Comparison of ENCODE assay signal across 9 cellular contexts in genomic region chr19:42776750-42777612, GRCh38. TPM values are rescaled to one million over a fixed set of nuclear protein-coding genes. Genes with fewer than 3 reads are reported as not detected.
A peak's percentile ranks its signal among the peaks of the same experiment; 100 is the strongest.
DNase-seq lines count a peak whose midpoint lies in the region; ATAC-seq and TF ChIP-seq lines count a peak whose summit lies in the region.
"Not testable (repeated sequence)": the region's sequence is repeated elsewhere in the genome, so short reads cannot be mapped to it uniquely, and the experiment has no call there.
"Had no signal": no experiment of that assay in that cellular context is flagged by ENCODE, and none has a peak within 500 bp of the region (broad histone marks: within the 10 kb centered on the region; RNA-seq: fewer than 3 reads in every experiment).

No MANE protein-coding gene starts in this region.

- not testable (repeated sequence) for H3K4me3 ChIP-seq in HEK293 (ENCODE audit: low read depth, low read length); fibroblast of the aortic adventitia (ENCODE audit: low read depth, low read length)

- POLR2A ChIA-PET in HEK293 (lab: Yijun Ruan, JAX): not testable (repeated sequence)

- H3K4me1 ChIP-seq in HEK293 (ENCODE audit: control insufficient read depth, insufficient read depth, low read length): not testable (repeated sequence)

- H3K4me3 Mint-ChIP-seq in activated naive CD8-positive, alpha-beta T cell treated with anti-CD3 and anti-CD28 coated beads, Interleukin-2, amount 50 U/mL, for 24 hours: not testable (repeated sequence)

- H3K27me3 Mint-ChIP-seq in activated naive CD8-positive, alpha-beta T cell treated with anti-CD3 and anti-CD28 coated beads, Interleukin-2, amount 50 U/mL, for 24 hours: peaks cover 22% of the 10 kb centered on the region

- H3K9me3 Mint-ChIP-seq in activated naive CD8-positive, alpha-beta T cell treated with anti-CD3 and anti-CD28 coated beads, Interleukin-2, amount 50 U/mL, for 24 hours: not testable (repeated sequence)

- H3K27ac ChIP-seq in HEK293 (ENCODE audit: extremely low read depth, low read depth, low read length): not testable (repeated sequence)

- TF ChIP-seq CTCF in HEK293 (tag by site-specific recombination; IDR thresholded peaks at IDR 0.05) (peak; percentile 64), fibroblast of the aortic adventitia (IDR thresholded peaks at IDR 0.05; ENCODE audit: insufficient read depth, low read length) (peak; percentile 86)

- CTCF ChIA-PET in HEK293 (lab: Yijun Ruan, JAX): interaction anchor here (0.6 to 6.3 kb wide), 24 partner anchors 13 to 536 kb away, joined by 3 to 47 read pairs (median 4); partner anchors contain the start of gene PSG8

- H3K9me3 ChIP-seq in HEK293 (ENCODE audit: control insufficient read depth, insufficient read depth, low read depth, low read length): not testable (repeated sequence)

- H3K36me3 ChIP-seq in HEK293 (ENCODE audit: control insufficient read depth in 2 of 2, insufficient read depth in 1 of 2, low read length in 2 of 2): not testable (repeated sequence)

- not testable (repeated sequence) for H3K4me1 Mint-ChIP-seq in activated naive CD8-positive, alpha-beta T cell treated with anti-CD3 and anti-CD28 coated beads, Interleukin-2, amount 50 U/mL, for 24 hours

- not testable (repeated sequence) for ATAC-seq in activated naive CD8-positive, alpha-beta T cell treated with anti-CD3 and anti-CD28 coated beads, Interleukin-2, amount 50 U/mL, for 24 hours

- not testable (repeated sequence) for H3K36me3 Mint-ChIP-seq in activated naive CD8-positive, alpha-beta T cell treated with anti-CD3 and anti-CD28 coated beads, Interleukin-2, amount 50 U/mL, for 24 hours (ENCODE audit: low read depth)

- DNase-seq in CD1c-positive myeloid dendritic cell (ENCODE audit: extremely low spot score) (peak; percentile 26), NCI-H2227 (lab: John Stamatoyannopoulos, UW; ENCODE audit: unreplicated experiment) (peak; percentile 86), T-helper 9 cell (peak; percentile 11), fibroblast of the aortic adventitia (ENCODE audit: low read depth) (peak; percentile 75), mucosa of gallbladder (ENCODE audit: low spot score) (peak; percentile 64)
- DNase-seq in activated naive CD8-positive, alpha-beta T cell treated with anti-CD3 and anti-CD28 coated beads, Interleukin-2, amount 50 U/mL, for 24 hours: peak; percentile 52
- peak; percentile 4 for DNase-seq in stimulated activated CD8-positive, alpha-beta memory T cell treated with anti-CD3 and anti-CD28 coated beads, Interleukin-12 subunit alpha, Interleukin-12 subunit beta, amount 100 ng/mL, for 1 hour (ENCODE audit: low read depth)

- not testable (repeated sequence) for H3K27ac Mint-ChIP-seq in activated naive CD8-positive, alpha-beta T cell treated with anti-CD3 and anti-CD28 coated beads, Interleukin-2, amount 50 U/mL, for 24 hours

TF ChIP-seq in HEK293, 187 proteins besides CTCF, POLR2A, EP300 and RAD21:
- peak; percentile 81 for TF ChIP-seq ZNF654 (tag by site-specific recombination; IDR thresholded peaks at IDR 0.05; ENCODE audit: low read depth)
- TF ChIP-seq ZNF2 (tag by site-specific recombination; IDR thresholded peaks at IDR 0.05): peak; percentile 77; the same call in 1 of the 2 replicates
- TF ChIP-seq EGR2 (tag by site-specific recombination; IDR thresholded peaks at IDR 0.05; ENCODE audit: low read depth): 0 out of 2 replicates have a peak, but pooled peaks have one; percentile 16

RNA-seq across cellular contexts. Expression of gene PSG8, which starts 11.5 kb away (rescaled TPM):
- total RNA-seq in fibroblast of the aortic adventitia (ENCODE audit: low replicate concordance) (not detected in 2 replicates), mucosa of gallbladder (not detected)
- total RNA-seq: activated T-helper 2 cell treated with anti-CD3 and anti-CD28 coated beads, Interferon-gamma antibody, Interleukin-2, Interleukin-4, amounts not matched to agents 10 μg/mL and 5 μg/mL and 100 μg/mL, durations not matched to agents 14 hours and 24 hours and 36 hours had no signal

RNA-seq across cellular contexts. Expression of gene PSG3, which starts 36.7 kb away (rescaled TPM):
- not detected in 2 replicates for total RNA-seq in fibroblast of the aortic adventitia (ENCODE audit: low replicate concordance)
- total RNA-seq in mucosa of gallbladder: not detected
- total RNA-seq: activated T-helper 2 cell treated with anti-CD3 and anti-CD28 coated beads, Interferon-gamma antibody, Interleukin-2, Interleukin-4, amounts not matched to agents 10 μg/mL and 5 μg/mL and 100 μg/mL, durations not matched to agents 14 hours and 24 hours and 36 hours had no signal

Comparison
In these comparisons a context has a peak if more than half of its experiments do, and no peak if none do; other contexts are left out.
1. DNase-seq: peak in every context shown above with its lines; median percentile 86 in NCI-H2227; 75 in fibroblast of the aortic adventitia; 64 in mucosa of gallbladder; 52 in activated naive CD8-positive, alpha-beta T cell treated with anti-CD3 and anti-CD28 coated beads, Interleukin-2, amount 50 U/mL, for 24 hours; 26 in CD1c-positive myeloid dendritic cell; 11 in T-helper 9 cell; 4 in stimulated activated CD8-positive, alpha-beta memory T cell treated with anti-CD3 and anti-CD28 coated beads, Interleukin-12 subunit alpha, Interleukin-12 subunit beta, amount 100 ng/mL, for 1 hour.